In the genomic region with DNA sequence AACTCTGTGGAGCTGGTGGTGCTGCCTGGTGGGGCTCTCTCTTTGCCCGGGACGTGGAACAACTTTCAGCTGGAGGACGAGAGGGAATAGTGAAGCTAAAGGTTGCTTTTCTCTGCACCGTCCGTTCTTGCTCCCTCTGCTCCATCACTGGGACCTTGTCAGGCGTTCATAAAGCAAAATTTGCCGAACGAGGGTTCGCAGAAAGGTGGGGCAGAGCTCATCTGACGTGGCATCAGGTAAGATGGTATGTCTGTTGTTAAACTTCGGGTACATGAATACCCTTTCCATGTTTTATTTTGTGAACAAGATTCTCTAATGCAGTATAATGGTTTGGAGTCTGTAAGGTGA, we compare ENCODE assay signal across 7 cellular contexts. TPM values are rescaled to one million over a fixed set of nuclear protein-coding genes. Genes with fewer than 3 reads are reported as not detected.
A peak's percentile ranks its signal among the peaks of the same experiment; 100 is the strongest.
DNase-seq lines count a peak whose midpoint lies in the region; ATAC-seq, FAIRE-seq and TF ChIP-seq lines count a peak whose summit lies in the region.

No MANE protein-coding gene starts in this region.

- H3K4me3 ChIP-seq in RWPE2 (ENCODE audit: severe bottlenecking) (peak overlapping the region; percentile 73), epithelial cell of proximal tubule (ENCODE audit: low read depth, low read length) (peak overlapping the region; percentile 88), neuron (ENCODE audit: low read length) (peak overlapping the region; percentile 80)

- H3K9me3 ChIP-seq in RWPE2 (ENCODE audit: severe bottlenecking), result no peaks in the 10 kb centered on the region
- H3K9me3 ChIP-seq in neuron (ENCODE audit: low read length), result no peaks in the 10 kb centered on the region

- peak overlapping the region; percentile 100 for H2AFZ ChIP-seq in neuron (ENCODE audit: low read depth, low read length)

- no peaks in the 10 kb centered on the region for H3K27me3 ChIP-seq in RWPE2 (ENCODE audit: insufficient read depth, poor library complexity, severe bottlenecking)
- no peaks in the 10 kb centered on the region for H3K27me3 ChIP-seq in neuron (ENCODE audit: insufficient read depth, low read length)

- peak; percentile 2 for ATAC-seq in GM21717 (IDR thresholded peaks at IDR 0.05; ENCODE audit: unreplicated experiment)
- ATAC-seq in RWPE2 (ENCODE audit: low read depth), result peak; percentile 7; the same call in 2 of the 3 replicates
- no peak for ATAC-seq in HG02798 (IDR thresholded peaks at IDR 0.05; ENCODE audit: poor library complexity, unreplicated experiment)

- TF ChIP-seq POLR2A in GM12891 (IDR thresholded peaks at IDR 0.05; ENCODE audit: low read depth, low read length), result no peak

- FAIRE-seq in GM12891 (lab: Jason Lieb, UNC), result no peak

- H3K36me3 ChIP-seq in RWPE2 (ENCODE audit: low read depth) (no peaks in the 10 kb centered on the region), neuron (ENCODE audit: insufficient read depth, low read length) (no peaks in the 10 kb centered on the region)

- H3K4me1 ChIP-seq in RWPE2 (ENCODE audit: insufficient read depth, poor library complexity, severe bottlenecking) (peaks cover 8% of the 10 kb centered on the region), neuron (ENCODE audit: insufficient read depth, low read length) (peaks cover 7% of the 10 kb centered on the region)

- TF ChIP-seq CTCF in RWPE2 (IDR thresholded peaks at IDR 0.05; ENCODE audit: poor library complexity, severe bottlenecking) (no peak), epithelial cell of proximal tubule (conservative IDR thresholded peaks at IDR 0.05; ENCODE audit: low read depth, low read length) (no peak)

- H3K27ac ChIP-seq in RWPE2 (ENCODE audit: poor library complexity, severe bottlenecking), result no peak overlapping the region

- DNase-seq in RWPE2 (ENCODE audit: low spot score) (no peak), epithelial cell of proximal tubule (ENCODE audit: low read depth) (no peak), GM12891 (ENCODE audit: insufficient read length, low spot score) (no peak), NCI-H2196 (lab: John Stamatoyannopoulos, UW; ENCODE audit: unreplicated experiment) (no peak)

TF ChIP-seq in GM12891, 5 proteins besides CTCF, POLR2A, EP300 and RAD21:
- TF ChIP-seq TAF1 (IDR thresholded peaks at IDR 0.05; ENCODE audit: low read depth, low read length), result no peak
- no peak for TF ChIP-seq PAX5 (IDR thresholded peaks at IDR 0.05; ENCODE audit: insufficient read depth, low read length, severe bottlenecking)
- TF ChIP-seq POU2F2 (IDR thresholded peaks at IDR 0.05; ENCODE audit: low read depth, low read length), result no peak
- no peak for TF ChIP-seq POLR2AphosphoS5 (IDR thresholded peaks at IDR 0.05; ENCODE audit: low read depth, low read length)
TF ChIP-seq in GM12891: peak in this region for 0.

RNA-seq across cellular contexts. Expression of gene BBS9, which starts 0.4 kb away (rescaled TPM):
- total RNA-seq in epithelial cell of proximal tubule, result 3.1 and 4.4 TPM in 2 replicates
- 2.6 TPM for polyA plus RNA-seq in GM12891 (2012; ENCODE audit: low read depth, missing spikeins)

RNA-seq across cellular contexts. Expression of gene RP9, which starts 20.6 kb away (rescaled TPM):
- total RNA-seq in epithelial cell of proximal tubule, result 9.5 and 26.5 TPM in 2 replicates
- 14.1 TPM for polyA plus RNA-seq in GM12891 (2012; ENCODE audit: low read depth, missing spikeins)
